In genomic region chr10:68151453-68151852, GRCh38 we compare ENCODE assay signal across 1 cellular context.
TF ChIP-seq lines count a peak whose summit lies in the region.

No MANE protein-coding gene starts in this region.

TF ChIP-seq in HCT116, 20 proteins besides CTCF, POLR2A, EP300 and RAD21:
- TF ChIP-seq SRF (IDR thresholded peaks at IDR 0.05; ENCODE audit: low read depth) (no peak), ZNF274 (IDR thresholded peaks at IDR 0.05; ENCODE audit: low read depth, low read length) (no peak), EZH2phosphoT487 (IDR thresholded peaks at IDR 0.05; ENCODE audit: borderline replicate concordance) (no peak), YY1 (IDR thresholded peaks at IDR 0.05; ENCODE audit: extremely low read depth, insufficient replicate concordance, low read depth, low read length) (no peak)
